Comparison of ENCODE assay signal across 9 cellular contexts in the genomic region with DNA sequence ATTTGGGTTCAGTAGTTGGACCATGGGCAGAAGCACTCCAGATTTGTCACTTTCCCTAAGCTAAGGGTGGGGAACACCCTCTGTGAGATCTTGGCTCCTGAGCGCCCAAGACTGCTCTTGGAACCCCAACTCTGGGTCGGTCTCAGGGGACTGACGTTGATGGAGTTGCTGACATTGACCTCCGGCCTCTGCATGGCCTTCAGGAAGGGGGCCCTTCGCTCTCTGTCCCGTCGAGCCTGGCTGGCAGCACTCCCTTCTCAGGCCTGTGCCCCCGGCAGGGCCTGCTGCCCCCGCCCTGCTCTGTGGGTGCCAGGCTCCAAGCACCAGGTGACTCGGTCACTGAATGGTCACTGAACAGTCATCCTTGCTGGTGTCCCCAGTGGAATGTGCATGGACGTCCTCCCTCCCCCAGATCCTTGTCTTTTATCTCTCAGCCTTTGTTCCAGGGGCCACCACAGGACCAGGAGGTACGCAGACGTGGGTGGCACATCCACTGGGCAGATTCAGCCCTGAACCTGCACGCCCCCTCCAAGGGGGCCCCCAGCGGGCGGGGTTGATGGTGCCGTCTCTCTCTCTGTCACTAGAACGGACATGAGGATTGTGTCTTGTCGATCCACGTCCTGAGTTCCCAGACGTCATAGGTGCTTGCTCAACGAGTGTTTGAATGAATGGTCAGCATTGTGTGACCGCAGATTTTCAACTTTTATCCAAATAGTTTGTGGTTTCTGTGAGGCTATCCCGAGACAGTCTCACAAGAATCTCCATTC.
DNase-seq lines count a peak whose midpoint lies in the region; TF ChIP-seq lines count a peak whose summit lies in the region.
"Had no signal": no experiment of that assay in that cellular context is flagged by ENCODE, and none has a peak within 500 bp of the region (broad histone marks: within the 10 kb centered on the region; RNA-seq: fewer than 3 reads in every experiment).

No MANE protein-coding gene starts in this region.

- TF ChIP-seq POLR2A in adrenal gland (IDR thresholded peaks at IDR 0.05) (no peak), suprapubic skin (IDR thresholded peaks at IDR 0.05) (no peak)

- peak; percentile 75 for DNase-seq in activated CD4-positive, alpha-beta T cell treated with anti-CD3 and anti-CD28 coated beads, Interleukin-2, amount 10 ng/mL, durations not matched to agents 24 days and 14 days
- DNase-seq in activated CD4-positive, alpha-beta T cell treated with anti-CD3 and anti-CD28 coated beads for 1 hour, result no peak
- DNase-seq in adrenal gland (no peak), suprapubic skin (ENCODE audit: low spot score in 2 of 2) (no peak), NOMO-1 treated with DMSO at 0.1 percent for 48 hours (lab: John Stamatoyannopoulos, UW; ENCODE audit: unreplicated experiment) (no peak), EL (no peak), cortex of kidney (lab: John Stamatoyannopoulos, UW) (no peak)

- WGBS in adrenal gland, 4 donors, result 54 to 73% (median 56%) methylated on average over 10 to 24 of the region's 24 CpGs
- 67% methylated on average over 24 of the region's 24 CpGs for WGBS in suprapubic skin

- no peaks in the 10 kb centered on the region for H3K36me3 ChIP-seq in adrenal gland (replicated peaks in 1 of 2)
- H3K36me3 ChIP-seq in suprapubic skin, result no peaks in the 10 kb centered on the region

- peaks cover 25 to 59% of the 10 kb centered on the region in 2 donors for H3K4me1 ChIP-seq in adrenal gland (replicated peaks in 1 of 2)
- peaks cover 100% of the 10 kb centered on the region for H3K4me1 ChIP-seq in suprapubic skin

- peaks cover 68% of the 10 kb centered on the region for H3K36me3 Mint-ChIP-seq in activated CD4-positive, alpha-beta T cell treated with anti-CD3 and anti-CD28 coated beads, Interleukin-2, amount 10 ng/mL, durations not matched to agents 24 days and 14 days (ENCODE audit: low read depth)

- H3K27me3 ChIP-seq in adrenal gland (no peaks in the 10 kb centered on the region), layer of hippocampus (ENCODE audit: control insufficient read depth, insufficient read depth, low read length) (no peaks in the 10 kb centered on the region), suprapubic skin (no peaks in the 10 kb centered on the region)

- peak overlapping the region; percentile 96 for H3K27ac Mint-ChIP-seq in activated CD4-positive, alpha-beta T cell treated with anti-CD3 and anti-CD28 coated beads, Interleukin-2, amount 10 ng/mL, durations not matched to agents 24 days and 14 days

- H3K9me3 ChIP-seq in adrenal gland (replicated peaks in 1 of 3) (no peaks in the 10 kb centered on the region), suprapubic skin (no peaks in the 10 kb centered on the region)

- H3K4me3 ChIP-seq in adrenal gland (no peak overlapping the region), suprapubic skin (peak overlapping the region; percentile 31)
- H3K4me3 ChIP-seq: SK-N-MC had no signal

- no peaks in the 10 kb centered on the region for H3K9me3 Mint-ChIP-seq in activated CD4-positive, alpha-beta T cell treated with anti-CD3 and anti-CD28 coated beads, Interleukin-2, amount 10 ng/mL, durations not matched to agents 24 days and 14 days

- H3K4me3 Mint-ChIP-seq in activated CD4-positive, alpha-beta T cell treated with anti-CD3 and anti-CD28 coated beads, Interleukin-2, amount 10 ng/mL, durations not matched to agents 24 days and 14 days, result peak overlapping the region; percentile 97

- TF ChIP-seq CTCF in adrenal gland (IDR thresholded peaks at IDR 0.05), result no peak
- TF ChIP-seq CTCF in suprapubic skin (IDR thresholded peaks at IDR 0.05), result no peak

- intact Hi-C loops in activated CD4-positive, alpha-beta T cell treated with anti-CD3 and anti-CD28 coated beads, Interleukin-2, amount 10 ng/mL, durations not matched to agents 24 days and 14 days (cut with micrococcal nuclease), result loop anchor here (1.0 kb wide), 1 partner anchor 10 kb away; no protein-coding TSS in a partner anchor
- intact Hi-C loops in adrenal gland (cut with DNase I), result no loop called here

- H3K27ac ChIP-seq in adrenal gland, result peak overlapping the region in 3 of 5 donors; percentile 42 to 77 (median 62)
- H3K27ac ChIP-seq in layer of hippocampus (ENCODE audit: low read depth, low read length), result peak overlapping the region; percentile 13
- H3K27ac ChIP-seq in suprapubic skin, result peak overlapping the region; percentile 51
- H3K27ac ChIP-seq: SK-N-MC had no signal

- TF ChIP-seq EP300 in suprapubic skin (IDR thresholded peaks at IDR 0.05), result no peak

- no peaks in the 10 kb centered on the region for H3K27me3 Mint-ChIP-seq in activated CD4-positive, alpha-beta T cell treated with anti-CD3 and anti-CD28 coated beads, Interleukin-2, amount 10 ng/mL, durations not matched to agents 24 days and 14 days

- peaks cover 60% of the 10 kb centered on the region for H3K4me1 Mint-ChIP-seq in activated CD4-positive, alpha-beta T cell treated with anti-CD3 and anti-CD28 coated beads, Interleukin-2, amount 10 ng/mL, durations not matched to agents 24 days and 14 days
